In the genomic region with DNA sequence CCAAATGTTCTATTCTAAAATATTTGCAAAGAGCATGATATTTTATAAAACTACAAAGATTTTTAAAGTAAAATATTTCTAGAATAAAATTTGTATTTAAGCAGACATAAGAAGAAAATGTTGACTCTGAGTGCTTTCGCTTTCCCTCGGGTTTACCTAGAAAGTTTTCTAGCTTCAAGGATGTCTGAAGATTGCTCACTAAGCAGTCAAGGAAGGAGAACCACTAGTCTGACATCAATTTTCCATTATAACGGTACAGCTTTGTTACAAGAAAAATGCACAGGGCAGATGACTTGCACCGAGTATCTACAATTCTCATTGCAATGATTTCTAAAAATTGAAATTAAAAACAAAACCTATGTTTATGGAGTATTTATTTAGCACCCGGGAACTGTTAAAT, we compare ENCODE assay signal across 14 cellular contexts. TPM values are rescaled to one million over a fixed set of nuclear protein-coding genes. Genes with fewer than 3 reads are reported as not detected.
DNase-seq lines count a peak whose midpoint lies in the region; ATAC-seq, FAIRE-seq and TF ChIP-seq lines count a peak whose summit lies in the region.
"Had no signal": no experiment of that assay in that cellular context is flagged by ENCODE, and none has a peak within 500 bp of the region (broad histone marks: within the 10 kb centered on the region; RNA-seq: fewer than 3 reads in every experiment).

No MANE protein-coding gene starts in this region.

- no peaks in the 10 kb centered on the region for H3K4me1 ChIP-seq in Caco-2

- peaks cover 4% of the 10 kb centered on the region for H3K4me1 Mint-ChIP-seq in CD4-positive, alpha-beta T cell (ENCODE audit: low read depth)
- no peaks in the 10 kb centered on the region for H3K4me1 Mint-ChIP-seq in CD14-positive monocyte
- peaks cover 7% of the 10 kb centered on the region for H3K4me1 Mint-ChIP-seq in Caco-2 (ENCODE audit: low read depth, unreplicated experiment)

- ATAC-seq in CD4-positive, alpha-beta T cell (ENCODE audit: poor library complexity): peak; percentile 56
- ATAC-seq in GM18868 (IDR thresholded peaks at IDR 0.05; ENCODE audit: unreplicated experiment): peak; percentile 57
- peak; percentile 46 for ATAC-seq in HG02642 (IDR thresholded peaks at IDR 0.05; ENCODE audit: poor library complexity, unreplicated experiment)

- no peaks in the 10 kb centered on the region for H3K9me3 ChIP-seq in CD4-positive, alpha-beta T cell (ENCODE audit: control insufficient read depth, low read length)
- no peaks in the 10 kb centered on the region for H3K9me3 ChIP-seq in Caco-2

- no peaks in the 10 kb centered on the region for H3K9me3 Mint-ChIP-seq in CD4-positive, alpha-beta T cell
- H3K9me3 Mint-ChIP-seq in CD14-positive monocyte (peaks cover 0 to 2% (median 0%) of the 10 kb centered on the region in 7 donors), Caco-2 (ENCODE audit: unreplicated experiment) (no peaks in the 10 kb centered on the region)

- H3K4me3 Mint-ChIP-seq in CD4-positive, alpha-beta T cell: no peak overlapping the region
- H3K4me3 Mint-ChIP-seq in CD14-positive monocyte: no peak overlapping the region
- H3K4me3 Mint-ChIP-seq in Caco-2 (ENCODE audit: unreplicated experiment): no peak overlapping the region

- H3K27ac Mint-ChIP-seq in CD4-positive, alpha-beta T cell: peak overlapping the region; percentile 5
- H3K27ac Mint-ChIP-seq in CD14-positive monocyte (no peak overlapping the region), Caco-2 (ENCODE audit: unreplicated experiment) (no peak overlapping the region)

- intact Hi-C loops in CD4-positive, alpha-beta T cell (cut with DNase I, micrococcal nuclease): no loop called here
- intact Hi-C loops in CD14-positive monocyte (cut with micrococcal nuclease) (no loop called here), Caco-2 (cut with micrococcal nuclease; ENCODE audit: unreplicated experiment) (no loop called here)

- no peak for TF ChIP-seq CTCF in CD4-positive, alpha-beta T cell (IDR thresholded peaks at IDR 0.05)
- TF ChIP-seq CTCF in CD14-positive monocyte (IDR thresholded peaks at IDR 0.05) (no peak), Caco-2 (IDR thresholded peaks at IDR 0.05; ENCODE audit: insufficient read depth in 1 of 2, low read depth in 1 of 2, low read length in 1 of 2, severe bottlenecking in 1 of 2, unreplicated experiment in 1 of 2) (no peak)

- no peak overlapping the region for H3K27ac ChIP-seq in CD4-positive, alpha-beta T cell (ENCODE audit: low read depth, low read length)
- H3K27ac ChIP-seq: epithelial cell of prostate had no signal

- H3K36me3 Mint-ChIP-seq in CD4-positive, alpha-beta T cell (ENCODE audit: low read depth): no peaks in the 10 kb centered on the region
- no peaks in the 10 kb centered on the region for H3K36me3 Mint-ChIP-seq in CD14-positive monocyte
- H3K36me3 Mint-ChIP-seq in Caco-2 (ENCODE audit: insufficient read depth, unreplicated experiment): no peaks in the 10 kb centered on the region

- no peak for FAIRE-seq in HTR-8/SVneo (lab: Jason Lieb, UNC)

- CTCF ChIA-PET in CD4-positive, alpha-beta T cell (lab: Charles Lee): no interaction called here
- CTCF ChIA-PET in Caco-2 (lab: Charles Lee): no interaction called here

- no TSS peak for BruUV-seq in Caco-2 (replicated peaks; lab: Mats Ljungman, UMichigan)

- DNase-seq in CD4-positive, alpha-beta T cell: no peak
- peak; percentile 63 for DNase-seq in RPMI7951 (ENCODE audit: low read depth)
- DNase-seq in CD14-positive monocyte (ENCODE audit: low spot score): no peak
- no peak for DNase-seq in Caco-2
- DNase-seq in ureter (ENCODE audit: low spot score): no peak
- DNase-seq in HTR-8/SVneo (ENCODE audit: insufficient read length, low spot score): no peak
- DNase-seq: C1 segment of cervical spinal cord, HCEC 1CT, retina, SHP77 had no signal

- H3K36me3 ChIP-seq in Caco-2 (ENCODE audit: control insufficient read depth, insufficient read depth, low read length): no peaks in the 10 kb centered on the region

- no peaks in the 10 kb centered on the region for H3K27me3 Mint-ChIP-seq in CD4-positive, alpha-beta T cell
- H3K27me3 Mint-ChIP-seq in CD14-positive monocyte (ENCODE audit: low read depth in 3 of 3) (peaks cover 0 to 7% (median 3%) of the 10 kb centered on the region in 3 donors), Caco-2 (ENCODE audit: insufficient read depth, unreplicated experiment) (no peaks in the 10 kb centered on the region)

- POLR2A ChIA-PET in CD4-positive, alpha-beta T cell (lab: Charles Lee): interaction anchor here (1.0 to 2.3 kb wide), 4 partner anchors 10 to 23 kb away, joined by 4 to 13 read pairs (median 6); a partner anchor contains a TSS
- POLR2A ChIA-PET in Caco-2 (lab: Charles Lee): no interaction called here

- H3K27me3 ChIP-seq in CD4-positive, alpha-beta T cell (ENCODE audit: control insufficient read depth, insufficient read depth, low read length): no peaks in the 10 kb centered on the region
- H3K27me3 ChIP-seq in Caco-2 (replicated peaks; ENCODE audit: control insufficient read depth, insufficient read depth, low read length): no peaks in the 10 kb centered on the region

- H3K4me3 ChIP-seq in Caco-2 (ENCODE audit: low read depth, low read length): no peak overlapping the region

RNA-seq across cellular contexts. Expression of a gene that starts 14.2 kb away (rescaled TPM):
- 1 to 10 TPM; 8.4 to 9.6 TPM for total RNA-seq in CD4-positive, alpha-beta T cell
- 0.20 and 0.36 TPM in 2 replicates for total RNA-seq in RPMI7951 (2014; rRNA removed; shearing (Covaris generic))
- not detected for polyA plus RNA-seq in CD14-positive monocyte
- total RNA-seq in Caco-2 (2022): not detected in 2 replicates
- 4.0 TPM for total RNA-seq in ureter
- total RNA-seq: kidney epithelial cell had no signal

RNA-seq across cellular contexts. Expression of a gene that starts 23.2 kb away (rescaled TPM):
- total RNA-seq in CD4-positive, alpha-beta T cell: 100 to 1,000 TPM; 168 to 185 TPM
- total RNA-seq in RPMI7951 (2014; rRNA removed; shearing (Covaris generic)): 153 and 181 TPM in 2 replicates
- 10 to 100 TPM; 65.3 to 76.0 TPM for polyA plus RNA-seq in CD14-positive monocyte
- 56.0 TPM in 2 replicates for total RNA-seq in Caco-2 (2022)
- 90.2 TPM for total RNA-seq in ureter

RNA-seq across cellular contexts. Expression of a gene that starts 47.5 kb away (rescaled TPM):
- 10 to 100 TPM in 1 of 2 experiments, 1 to 10 TPM in 1; 7.0 to 10.5 TPM for total RNA-seq in CD4-positive, alpha-beta T cell
- 61.5 and 63.3 TPM in 2 replicates for total RNA-seq in RPMI7951 (2014; rRNA removed; shearing (Covaris generic))
- 1 to 10 TPM; 4.2 to 5.2 TPM for polyA plus RNA-seq in CD14-positive monocyte
- total RNA-seq in Caco-2 (2022): 24.2 and 25.0 TPM in 2 replicates
- 17.5 TPM for total RNA-seq in ureter

RNA-seq across cellular contexts. Expression of a gene that starts 48.5 kb away (rescaled TPM):
- not detected for total RNA-seq in CD4-positive, alpha-beta T cell
- not detected in 2 replicates for total RNA-seq in RPMI7951 (2014; rRNA removed; shearing (Covaris generic))
- polyA plus RNA-seq in CD14-positive monocyte: not detected
- total RNA-seq in Caco-2 (2022): not detected in 2 replicates
- not detected for total RNA-seq in ureter
- total RNA-seq: kidney epithelial cell had no signal
